In genomic region chr17:39152134-39152884, GRCh38 we compare ENCODE assay signal across 8 cellular contexts. TPM values are rescaled to one million over a fixed set of nuclear protein-coding genes. Genes with fewer than 3 reads are reported as not detected.
DNase-seq lines count a peak whose midpoint lies in the region; ATAC-seq, FAIRE-seq and TF ChIP-seq lines count a peak whose summit lies in the region.

No MANE protein-coding gene starts in this region.

- TF ChIP-seq CTCF in GM23338 (conservative IDR thresholded peaks at IDR 0.05; ENCODE audit: low read depth in 2 of 2) (no peak), upper lobe of left lung (IDR thresholded peaks at IDR 0.05) (no peak)

- no peaks in the 10 kb centered on the region for H3K9me3 ChIP-seq in mononuclear cell (ENCODE audit: low read depth, low read length)
- no peaks in the 10 kb centered on the region for H3K9me3 ChIP-seq in upper lobe of left lung

- H3K36me3 ChIP-seq in GM23338 (ENCODE audit: insufficient read depth), result no peaks in the 10 kb centered on the region
- H3K36me3 ChIP-seq in upper lobe of left lung, result no peaks in the 10 kb centered on the region

- H3K4me2 ChIP-seq in GM23338, result peak overlapping the region; percentile 79

- H3K36me3 Mint-ChIP-seq in GM23338 (ENCODE audit: low read depth), result peaks cover 9% of the 10 kb centered on the region
- H3K36me3 Mint-ChIP-seq in dendritic cell treated with granulocyte-macrophage colony-stimulating factor and Interleukin-4, amounts not matched to agents 40 ng/mL and 50 ng/mL, for 4 days (ENCODE audit: low read depth), result peaks cover 8% of the 10 kb centered on the region

- peak overlapping the region; percentile 97 for H3K4me3 Mint-ChIP-seq in GM23338
- peak overlapping the region; percentile 99 for H3K4me3 Mint-ChIP-seq in dendritic cell treated with granulocyte-macrophage colony-stimulating factor and Interleukin-4, amounts not matched to agents 40 ng/mL and 50 ng/mL, for 4 days

- peaks cover 13% of the 10 kb centered on the region for H3K9me3 Mint-ChIP-seq in GM23338
- H3K9me3 Mint-ChIP-seq in dendritic cell treated with granulocyte-macrophage colony-stimulating factor and Interleukin-4, amounts not matched to agents 40 ng/mL and 50 ng/mL, for 4 days, result no peaks in the 10 kb centered on the region

- H3K27ac ChIP-seq in GM23338 (ENCODE audit: low read depth) (no peak overlapping the region), upper lobe of left lung (peak overlapping the region; percentile 81 to 98 (median 90))

- H2AFZ ChIP-seq in GM23338, result peak overlapping the region; percentile 92

- no peak for TF ChIP-seq EP300 in upper lobe of left lung (IDR thresholded peaks at IDR 0.05)

- no peaks in the 10 kb centered on the region for H3K79me2 ChIP-seq in GM23338 (replicated peaks; ENCODE audit: insufficient read depth)

- H3K27me3 ChIP-seq in GM23338 (ENCODE audit: insufficient read depth), result peaks cover 36% of the 10 kb centered on the region
- peaks cover 23% of the 10 kb centered on the region for H3K27me3 ChIP-seq in mononuclear cell (ENCODE audit: insufficient read depth, low read length)
- H3K27me3 ChIP-seq in upper lobe of left lung, result peaks cover 0 to 16% (median 8%) of the 10 kb centered on the region in 4 donors

- H3K27ac Mint-ChIP-seq in GM23338, result no peak overlapping the region
- H3K27ac Mint-ChIP-seq in dendritic cell treated with granulocyte-macrophage colony-stimulating factor and Interleukin-4, amounts not matched to agents 40 ng/mL and 50 ng/mL, for 4 days, result peak overlapping the region; percentile 86

- peaks cover 3% of the 10 kb centered on the region; the same call in 1 of the 2 replicates for H3K4me1 ChIP-seq in GM23338 (ENCODE audit: insufficient read depth)
- peaks cover 30% of the 10 kb centered on the region for H3K4me1 ChIP-seq in mononuclear cell (ENCODE audit: insufficient read depth, low read length)
- H3K4me1 ChIP-seq in upper lobe of left lung, result peaks cover 16 to 35% (median 25%) of the 10 kb centered on the region in 4 donors

- 11 to 14% methylated on average over 22 to 23 of the region's 23 CpGs for WGBS in upper lobe of left lung, 2 donors

- no peak for FAIRE-seq in RCC 7860 (lab: Jason Lieb, UNC)

- DNase-seq in GM23338 (ENCODE audit: low spot score) (no peak), RCC 7860 (ENCODE audit: low spot score) (peak; percentile 6), upper lobe of left lung (no peak), DMS153 (lab: John Stamatoyannopoulos, UW) (no peak)

- intact Hi-C loops in dendritic cell treated with granulocyte-macrophage colony-stimulating factor and Interleukin-4, amounts not matched to agents 40 ng/mL and 50 ng/mL, for 4 days (cut with micrococcal nuclease), result loop anchor here (2.0 kb wide), 1 partner anchor 170 kb away; no protein-coding TSS in a partner anchor

- no peaks in the 10 kb centered on the region for H4K20me1 ChIP-seq in GM23338 (replicated peaks; ENCODE audit: insufficient read depth)

- peak overlapping the region; percentile 90 for H3K4me3 ChIP-seq in GM23338
- peak overlapping the region; percentile 93 for H3K4me3 ChIP-seq in mononuclear cell (ENCODE audit: low read length)
- peak overlapping the region in 3 of 4 donors; percentile 63 to 85 (median 83) for H3K4me3 ChIP-seq in upper lobe of left lung

- peak; percentile 4 for ATAC-seq in GM23338
- ATAC-seq in upper lobe of left lung (ENCODE audit: low FRiP score in 2 of 2), result peak in 1 of 2 donors; percentile 1
- no peak for ATAC-seq in GM21529 (IDR thresholded peaks at IDR 0.05; ENCODE audit: unreplicated experiment)
- ATAC-seq in GM18505 (IDR thresholded peaks at IDR 0.05; ENCODE audit: unreplicated experiment), result no peak

- no peaks in the 10 kb centered on the region for H3K9me2 ChIP-seq in GM23338 (ENCODE audit: insufficient read depth)

- peaks cover 61% of the 10 kb centered on the region for H3K27me3 Mint-ChIP-seq in GM23338 (ENCODE audit: insufficient read depth, low read depth, poor library complexity)
- H3K27me3 Mint-ChIP-seq in dendritic cell treated with granulocyte-macrophage colony-stimulating factor and Interleukin-4, amounts not matched to agents 40 ng/mL and 50 ng/mL, for 4 days, result peaks cover 45% of the 10 kb centered on the region

- peaks cover 19% of the 10 kb centered on the region for H3K4me1 Mint-ChIP-seq in GM23338
- H3K4me1 Mint-ChIP-seq in dendritic cell treated with granulocyte-macrophage colony-stimulating factor and Interleukin-4, amounts not matched to agents 40 ng/mL and 50 ng/mL, for 4 days (ENCODE audit: low read depth), result peaks cover 34% of the 10 kb centered on the region

- H3F3A ChIP-seq in GM23338 (replicated peaks; ENCODE audit: low read depth), result no peaks in the 10 kb centered on the region

- TF ChIP-seq POLR2A in upper lobe of left lung (IDR thresholded peaks at IDR 0.05) (no peak), GM18505 (IDR thresholded peaks at IDR 0.05; ENCODE audit: borderline replicate concordance, extremely low read depth, insufficient read depth, insufficient read length) (no peak)

TF ChIP-seq in GM23338, 12 proteins besides CTCF, POLR2A, EP300 and RAD21:
- no peak for TF ChIP-seq ETS1 (IDR thresholded peaks at IDR 0.05)

RNA-seq across cellular contexts. Expression of gene PLXDC1, which starts 0.9 kb away (rescaled TPM):
- 0.28 and 0.39 TPM in 2 replicates for total RNA-seq in GM23338 (2014; rRNA removed; shearing (Covaris generic))
- polyA plus RNA-seq in GM23338 (2016; fragmentation: Nextera tagmentation; extraction: Ambion mirVana), result 0.75 and 0.91 TPM in 2 replicates
- 9.6 TPM for total RNA-seq in mononuclear cell
- total RNA-seq in upper lobe of left lung, result 10 to 100 TPM in 3 of 6 donors, 1 to 10 TPM in 3; 3.8 to 47.1 (median 10.5) TPM

RNA-seq across cellular contexts. Expression of gene ARL5C, which starts 13.7 kb away (rescaled TPM):
- not detected in 2 replicates for total RNA-seq in GM23338 (2014; rRNA removed; shearing (Covaris generic))
- polyA plus RNA-seq in GM23338 (2016; fragmentation: Nextera tagmentation; extraction: Ambion mirVana), result not detected in 2 replicates
- total RNA-seq in mononuclear cell (not detected), upper lobe of left lung (under 1 TPM in 1 of 6 donors, not detected in 5; 0.39 TPM)

RNA-seq across cellular contexts. Expression of gene CACNB1, which starts 45.2 kb away (rescaled TPM):
- 12.5 and 13.1 TPM in 2 replicates for total RNA-seq in GM23338 (2014; rRNA removed; shearing (Covaris generic))
- 7.8 and 8.4 TPM in 2 replicates for polyA plus RNA-seq in GM23338 (2016; fragmentation: Nextera tagmentation; extraction: Ambion mirVana)
- total RNA-seq in mononuclear cell (4.5 TPM), upper lobe of left lung (100 to 1,000 TPM in 1 of 6 donors, 10 to 100 TPM in 5; 28.8 to 149 (median 34.0) TPM)

RNA-seq across cellular contexts. Expression of gene RPL19, which starts 47.8 kb away (rescaled TPM):
- total RNA-seq in GM23338 (2014; rRNA removed; shearing (Covaris generic)), result 1,594 and 1,843 TPM in 2 replicates
- 2,627 and 2,838 TPM in 2 replicates for polyA plus RNA-seq in GM23338 (2016; fragmentation: Nextera tagmentation; extraction: Ambion mirVana)
- total RNA-seq in mononuclear cell (3,292 TPM), upper lobe of left lung (1,000 to 10,000 TPM; 1,356 to 1,902 (median 1,599) TPM)
